ENCODE assay signal across 12 cellular contexts in the genomic region with DNA sequence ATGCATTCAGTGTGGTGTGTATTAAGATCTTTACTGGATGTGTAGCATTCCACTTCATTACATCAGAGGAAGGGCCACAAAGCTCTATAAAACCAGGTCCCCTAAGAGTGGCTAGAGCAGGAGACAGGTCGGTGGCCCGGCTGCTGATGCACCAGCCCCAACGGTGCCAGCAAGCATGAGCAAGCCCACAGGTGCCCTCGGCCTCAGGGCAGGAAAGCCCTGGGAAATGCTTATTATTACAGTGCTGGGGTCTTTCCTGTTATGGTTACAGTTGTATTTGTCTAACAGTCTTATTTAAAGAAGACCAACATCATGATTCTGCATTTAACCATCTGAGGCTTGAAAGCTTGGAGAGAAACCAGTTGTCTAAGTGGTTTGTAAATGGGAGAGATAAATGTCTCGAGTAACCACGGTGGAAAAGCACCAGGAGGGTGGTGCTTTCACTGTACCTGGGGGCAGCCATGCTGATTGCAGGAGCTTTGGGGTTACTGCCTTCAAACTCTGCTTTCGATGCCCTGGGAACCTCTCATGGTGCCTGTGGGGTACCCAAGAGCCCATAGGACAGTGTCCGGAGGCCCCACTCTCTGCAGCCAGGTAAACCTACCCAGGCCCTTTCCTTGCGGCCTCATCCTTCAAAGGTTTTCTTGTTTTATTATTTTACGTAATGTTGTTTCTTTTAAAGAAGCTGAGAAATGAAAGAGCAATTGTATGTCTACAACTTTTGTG.
"Had no signal": no experiment of that assay in that cellular context is flagged by ENCODE, and none has a peak within 500 bp of the region (broad histone marks: within the 10 kb centered on the region; RNA-seq: fewer than 3 reads in every experiment).

No MANE protein-coding gene starts in this region.

- ATAC-seq: activated CD4-positive, alpha-beta T cell treated with anti-CD3 and anti-CD28 coated beads for 36 hours; activated CD8-positive, alpha-beta T cell treated with anti-CD3 and anti-CD28 coated beads, Interleukin-2, amount 10 ng/mL, durations not matched to agents 7 days and 5 days; natural killer cell; T-helper 17 cell had no signal

- H3K27ac ChIP-seq: esophagus muscularis mucosa, hepatocyte, left lung, right atrium auricular region, suprapubic skin had no signal

- H3K4me3 ChIP-seq: esophagus muscularis mucosa, hepatocyte, left lung, right atrium auricular region, smooth muscle cell, suprapubic skin had no signal

- DNase-seq: activated CD4-positive, alpha-beta T cell treated with anti-CD3 and anti-CD28 coated beads for 36 hours; activated CD8-positive, alpha-beta memory T cell treated with anti-CD3 and anti-CD28 coated beads, Interleukin-2, amount 50 U/mL, for 4 hours; activated CD8-positive, alpha-beta T cell treated with anti-CD3 and anti-CD28 coated beads, Interleukin-2, amount 10 ng/mL, durations not matched to agents 7 days and 5 days; left lung; natural killer cell; T-helper 17 cell had no signal

- H3K9me3 ChIP-seq: esophagus muscularis mucosa, left lung, neutrophil, right atrium auricular region, suprapubic skin had no signal

- H3K27me3 ChIP-seq: esophagus muscularis mucosa, hepatocyte, left lung, neutrophil, right atrium auricular region, suprapubic skin had no signal

- H3K36me3 ChIP-seq: esophagus muscularis mucosa, left lung, neutrophil, right atrium auricular region, suprapubic skin had no signal
